In genomic region chr10:23418051-23418681, GRCh38 we compare ENCODE assay signal across 24 cellular contexts. TPM values are rescaled to one million over a fixed set of nuclear protein-coding genes. Genes with fewer than 3 reads are reported as not detected.
DNase-seq lines count a peak whose midpoint lies in the region; ATAC-seq and TF ChIP-seq lines count a peak whose summit lies in the region.
"Had no signal": no experiment of that assay in that cellular context is flagged by ENCODE, and none has a peak within 500 bp of the region (broad histone marks: within the 10 kb centered on the region; RNA-seq: fewer than 3 reads in every experiment).

No MANE protein-coding gene starts in this region.

- H3K27me3 ChIP-seq in GM23338 (ENCODE audit: insufficient read depth) (no peaks in the 10 kb centered on the region), PC-9 (ENCODE audit: insufficient read depth, low read depth) (no peaks in the 10 kb centered on the region), esophagus muscularis mucosa (no peaks in the 10 kb centered on the region), parathyroid adenoma (ENCODE audit: control insufficient read depth, insufficient read depth, low read length) (no peaks in the 10 kb centered on the region)
- H3K27me3 ChIP-seq: SJCRH30 had no signal

- H3K27ac Mint-ChIP-seq in GM23338 (peak overlapping the region; percentile 89), mesothelial cell of epicardium (no peak overlapping the region)
- H3K27ac Mint-ChIP-seq in stimulated activated naive CD8-positive, alpha-beta T cell treated with anti-CD3 and anti-CD28 coated beads, Interleukin-15, amount 100 ng/mL, for 72 hours: no peak overlapping the region
- H3K27ac Mint-ChIP-seq: HFFc6 had no signal

- TF ChIP-seq CTCF in GM23338 (conservative IDR thresholded peaks at IDR 0.05; ENCODE audit: low read depth in 2 of 2): no peak
- TF ChIP-seq CTCF in PC-9 (conservative IDR thresholded peaks at IDR 0.05): no peak
- no peak for TF ChIP-seq CTCF in esophagus muscularis mucosa (IDR thresholded peaks at IDR 0.05)
- TF ChIP-seq CTCF in parathyroid adenoma (IDR thresholded peaks at IDR 0.05): no peak
- TF ChIP-seq CTCF in mesothelial cell of epicardium (IDR thresholded peaks at IDR 0.05; ENCODE audit: unreplicated experiment): no peak

- H3K36me3 Mint-ChIP-seq in GM23338 (ENCODE audit: low read depth): no peaks in the 10 kb centered on the region; the same call in 2 of the 3 replicates
- no peaks in the 10 kb centered on the region for H3K36me3 Mint-ChIP-seq in mesothelial cell of epicardium

- H3F3A ChIP-seq in GM23338 (replicated peaks; ENCODE audit: low read depth): no peaks in the 10 kb centered on the region
- peaks cover 21% of the 10 kb centered on the region for H3F3A ChIP-seq in PC-9 (ENCODE audit: insufficient read depth, low read depth)

- intact Hi-C loops in PC-9 (cut with micrococcal nuclease; ENCODE audit: unreplicated experiment) (no loop called here), esophagus muscularis mucosa (cut with DNase I) (no loop called here)

- H3K4me1 Mint-ChIP-seq in GM23338: peaks cover 31% of the 10 kb centered on the region
- H3K4me1 Mint-ChIP-seq in mesothelial cell of epicardium: peaks cover 27% of the 10 kb centered on the region
- H3K4me1 Mint-ChIP-seq in stimulated activated naive CD8-positive, alpha-beta T cell treated with anti-CD3 and anti-CD28 coated beads, Interleukin-15, amount 100 ng/mL, for 72 hours: peaks cover 21% of the 10 kb centered on the region

- no peak overlapping the region for H3K4me3 ChIP-seq in GM23338
- no peak overlapping the region for H3K4me3 ChIP-seq in PC-9
- no peak overlapping the region for H3K4me3 ChIP-seq in esophagus muscularis mucosa
- H3K4me3 ChIP-seq in parathyroid adenoma (ENCODE audit: low read depth, low read length): peak overlapping the region; percentile 33
- H3K4me3 ChIP-seq: HAP-1, K562, SJCRH30 had no signal

- no peak for TF ChIP-seq EP300 in esophagus muscularis mucosa (IDR thresholded peaks at IDR 0.05)

- H3K9me2 ChIP-seq in GM23338 (ENCODE audit: insufficient read depth): no peaks in the 10 kb centered on the region
- no peaks in the 10 kb centered on the region for H3K9me2 ChIP-seq in PC-9 (ENCODE audit: insufficient read depth)

- ATAC-seq in GM23338: peak; percentile 80
- ATAC-seq in stimulated activated naive CD8-positive, alpha-beta T cell treated with anti-CD3 and anti-CD28 coated beads, Interleukin-15, amount 100 ng/mL, for 72 hours: no peak
- ATAC-seq: HepG2, K562, PC-3, Right ventricle myocardium inferior, SK-N-SH treated with all-trans-retinoic acid at 6 μM for 48 hours had no signal

- H3K27ac ChIP-seq in GM23338 (ENCODE audit: low read depth) (peak overlapping the region; percentile 92), PC-9 (peak overlapping the region; percentile 70), esophagus muscularis mucosa (replicated peaks in 1 of 4) (no peak overlapping the region), parathyroid adenoma (peak overlapping the region; percentile 91)
- H3K27ac ChIP-seq: SJCRH30 had no signal

- H3K4me3 Mint-ChIP-seq in GM23338: no peak overlapping the region
- no peak overlapping the region for H3K4me3 Mint-ChIP-seq in mesothelial cell of epicardium
- no peak overlapping the region for H3K4me3 Mint-ChIP-seq in stimulated activated naive CD8-positive, alpha-beta T cell treated with anti-CD3 and anti-CD28 coated beads, Interleukin-15, amount 100 ng/mL, for 72 hours
- H3K4me3 Mint-ChIP-seq: HFFc6 had no signal

- TF ChIP-seq POLR2A in esophagus muscularis mucosa (IDR thresholded peaks at IDR 0.05; ENCODE audit: low read depth): no peak

- 95% methylated on average over 3 of the region's 3 CpGs for WGBS in esophagus muscularis mucosa

- no peaks in the 10 kb centered on the region for H3K36me3 ChIP-seq in GM23338 (ENCODE audit: insufficient read depth)
- no peaks in the 10 kb centered on the region for H3K36me3 ChIP-seq in PC-9 (ENCODE audit: low read depth)
- no peaks in the 10 kb centered on the region for H3K36me3 ChIP-seq in esophagus muscularis mucosa
- H3K36me3 ChIP-seq in parathyroid adenoma (ENCODE audit: control insufficient read depth, insufficient read depth, low read length): no peaks in the 10 kb centered on the region
- H3K36me3 ChIP-seq: HAP-1, SJCRH30 had no signal

- H3K9me3 ChIP-seq in PC-9 (ENCODE audit: insufficient read depth, low read depth) (no peaks in the 10 kb centered on the region), esophagus muscularis mucosa (no peaks in the 10 kb centered on the region), parathyroid adenoma (ENCODE audit: control insufficient read depth, low read length) (no peaks in the 10 kb centered on the region)
- H3K9me3 ChIP-seq: HAP-1, SJCRH30 had no signal

- H3K79me2 ChIP-seq in GM23338 (replicated peaks; ENCODE audit: insufficient read depth) (no peaks in the 10 kb centered on the region), PC-9 (ENCODE audit: low read depth) (no peaks in the 10 kb centered on the region), parathyroid adenoma (no peaks in the 10 kb centered on the region)

- no peak overlapping the region for H3K9ac ChIP-seq in parathyroid adenoma

- CTCF ChIA-PET in PC-9 (lab: Charles Lee): no interaction called here

- H3K4me2 ChIP-seq in GM23338 (peak overlapping the region; percentile 40), PC-9 (peak overlapping the region; percentile 58; the same call in 1 of the 2 replicates), parathyroid adenoma (ENCODE audit: low read length) (peak overlapping the region; percentile 56)

- H3K4me1 ChIP-seq in GM23338 (ENCODE audit: insufficient read depth) (peaks cover 28% of the 10 kb centered on the region), PC-9 (replicated peaks; ENCODE audit: insufficient read depth) (peaks cover 65% of the 10 kb centered on the region), esophagus muscularis mucosa (no peaks in the 10 kb centered on the region), parathyroid adenoma (peaks cover 19% of the 10 kb centered on the region)

- no TSS peak for BruUV-seq in PC-9 (replicated peaks; lab: Mats Ljungman, UMichigan)

- H3K27me3 Mint-ChIP-seq in GM23338 (ENCODE audit: insufficient read depth, low read depth, poor library complexity) (peaks cover 8% of the 10 kb centered on the region), mesothelial cell of epicardium (ENCODE audit: low read depth) (no peaks in the 10 kb centered on the region)
- no peaks in the 10 kb centered on the region for H3K27me3 Mint-ChIP-seq in stimulated activated naive CD8-positive, alpha-beta T cell treated with anti-CD3 and anti-CD28 coated beads, Interleukin-15, amount 100 ng/mL, for 72 hours

- H4K20me1 ChIP-seq in GM23338 (replicated peaks; ENCODE audit: insufficient read depth) (no peaks in the 10 kb centered on the region), PC-9 (ENCODE audit: insufficient read depth) (no peaks in the 10 kb centered on the region)

- POLR2A ChIA-PET in PC-9 (lab: Charles Lee; ENCODE audit: unreplicated experiment): no interaction called here

- H3K9me3 Mint-ChIP-seq in GM23338: no peaks in the 10 kb centered on the region
- H3K9me3 Mint-ChIP-seq in mesothelial cell of epicardium: no peaks in the 10 kb centered on the region
- peaks cover 0 to 4% of the 10 kb centered on the region in 2 donors for H3K9me3 Mint-ChIP-seq in stimulated activated naive CD8-positive, alpha-beta T cell treated with anti-CD3 and anti-CD28 coated beads, Interleukin-15, amount 100 ng/mL, for 72 hours
- H3K9me3 Mint-ChIP-seq: HFFc6 had no signal

- peak; percentile 66 for DNase-seq in GM23338 (ENCODE audit: low spot score)
- no peak for DNase-seq in PC-9
- DNase-seq in esophagus muscularis mucosa (ENCODE audit: extremely low spot score): peak; percentile 72
- DNase-seq in mesothelial cell of epicardium (ENCODE audit: low spot score in 2 of 2, unreplicated experiment in 2 of 2): no peak
- DNase-seq in stimulated activated naive CD8-positive, alpha-beta T cell treated with anti-CD3 and anti-CD28 coated beads, Interleukin-15, amount 100 ng/mL, for 72 hours: no peak
- no peak for DNase-seq in stimulated activated CD4-positive, alpha-beta T cell treated with anti-CD3 and anti-CD28 coated beads, Interleukin-4, amount 100 ng/mL, for 24 hours
- DNase-seq: HFFc6; Kasumi-1; NCI-H1092 treated with DMSO at 0.1 percent for 48 hours; NCI-H1436 treated with DMSO at 0.1 percent for 48 hours; NCI-H187 treated with DMSO at 0.1 percent for 48 hours; NCI-H2171 treated with DMSO at 0.1 percent for 48 hours; NCI-H345; NCI-H524; NCI-H82; NK-92 treated with Interleukin-12 subunit alpha and Interleukin-12 subunit beta, amount 100 ng/mL, for 24 hours; PC-3; SJCRH30 had no signal

- H2AFZ ChIP-seq in GM23338 (no peak overlapping the region), PC-9 (no peak overlapping the region), parathyroid adenoma (peak overlapping the region; percentile 74)

TF ChIP-seq in GM23338, 12 proteins besides CTCF, POLR2A, EP300 and RAD21:
- TF ChIP-seq STAT1 (IDR thresholded peaks at IDR 0.05; ENCODE audit: unreplicated experiment): no peak
- peak; percentile 71; the same call in 1 of the 2 replicates for TF ChIP-seq NANOG (IDR thresholded peaks at IDR 0.05; ENCODE audit: borderline replicate concordance)

RNA-seq across cellular contexts. Expression of gene OTUD1, which starts 20.7 kb away (rescaled TPM):
- total RNA-seq in GM23338 (2014; rRNA removed; shearing (Covaris generic)): 8.3 and 12.2 TPM in 2 replicates
- 2.4 and 2.5 TPM in 2 replicates for polyA plus RNA-seq in GM23338 (2016; fragmentation: Nextera tagmentation; extraction: Ambion mirVana)
- total RNA-seq in PC-9 (2021) (16.9 and 21.4 TPM in 2 replicates), esophagus muscularis mucosa (10 to 100 TPM in 3 of 4 donors, 1 to 10 TPM in 1; 9.3 to 19.1 (median 11.4) TPM), mesothelial cell of epicardium (11.7 to 12.7 TPM (median 12.4 TPM) in 3 replicates)

Comparison
In these comparisons a context has a peak if more than half of its experiments do, and no peak if none do; other contexts are left out.
1. DNase-seq: peak in GM23338 (single experiment) and esophagus muscularis mucosa (single experiment); none in PC-9 (0 of 2), mesothelial cell of epicardium (0 of 2), stimulated activated naive CD8-positive, alpha-beta T cell treated with anti-CD3 and anti-CD28 coated beads, Interleukin-15, amount 100 ng/mL, for 72 hours (0 of 2) and stimulated activated CD4-positive, alpha-beta T cell treated with anti-CD3 and anti-CD28 coated beads, Interleukin-4, amount 100 ng/mL, for 24 hours (single experiment).
2. H3K27ac ChIP-seq: peak in GM23338 (single experiment), PC-9 (single experiment) and parathyroid adenoma (single experiment); none in esophagus muscularis mucosa (0 of 4).
3. Peak in every context shown above with its lines, with median percentiles within 50 percentile points of each other: H3K4me2 ChIP-seq.